ENCODE assay signal across 8 cellular contexts in genomic region chr18:74994502-74995403, GRCh38.
DNase-seq lines count a peak whose midpoint lies in the region; ATAC-seq and TF ChIP-seq lines count a peak whose summit lies in the region.

No MANE protein-coding gene starts in this region.

- dilution Hi-C loops in mammary epithelial cell (cut with HindIII; ENCODE audit: low sequenced_read_pairs), result no loop called here

- H4K20me1 ChIP-seq in mammary epithelial cell (ENCODE audit: insufficient read depth, low read length), result no peaks in the 10 kb centered on the region

- in situ Hi-C loops in mammary epithelial cell (cut with MboI; ENCODE audit: low sequenced_read_pairs in 2 of 2), result no loop called here

- no TSS peak for BruUV-seq in mammary epithelial cell (replicated peaks; lab: Mats Ljungman, UMichigan)

- TF ChIP-seq CTCF in NB4 (IDR thresholded peaks at IDR 0.05; ENCODE audit: low read depth, low read length) (no peak), mammary epithelial cell (conservative IDR thresholded peaks at IDR 0.05 in 1 of 2, IDR thresholded peaks at IDR 0.05 in 1 of 2; ENCODE audit: extremely low read depth in 1 of 2, insufficient read depth in 1 of 2, low read depth in 1 of 2, low read length in 2 of 2) (no peak)

- H3K27me3 ChIP-seq in mammary epithelial cell (ENCODE audit: insufficient read depth, low read length), result no peaks in the 10 kb centered on the region

- no peak overlapping the region for H3K9ac ChIP-seq in mammary epithelial cell (ENCODE audit: insufficient read depth, low read length)

- H3K9me3 ChIP-seq in mammary epithelial cell (replicated peaks; ENCODE audit: insufficient read depth, low read length), result no peaks in the 10 kb centered on the region

- H3K27ac ChIP-seq in mammary epithelial cell (ENCODE audit: insufficient read depth, low read depth, low read length), result no peak overlapping the region

- peak; percentile 87 for ATAC-seq in HG02571 (IDR thresholded peaks at IDR 0.05; ENCODE audit: unreplicated experiment)
- peak; percentile 67 for ATAC-seq in sciatic nerve

- TF ChIP-seq POLR2A in NB4 (IDR thresholded peaks at IDR 0.05; ENCODE audit: extremely low read depth, insufficient read length), result no peak

- H3K4me3 ChIP-seq in NB4 (ENCODE audit: low read depth, low read length), result peak overlapping the region; percentile 37
- H3K4me3 ChIP-seq in mammary epithelial cell (replicated peaks in 1 of 3; ENCODE audit: insufficient read depth in 1 of 3, low read depth in 2 of 3, low read length in 3 of 3), result no peak overlapping the region

- peak; percentile 6 to 24 for DNase-seq in activated CD4-positive, alpha-beta T cell treated with anti-CD3 and anti-CD28 coated beads, Interleukin-2, amount 50 U/mL, for 48 hours
- DNase-seq in activated CD4-positive, alpha-beta T cell treated with anti-CD3 and anti-CD28 coated beads for 48 hours, result no peak
- DNase-seq in NB4 (ENCODE audit: low read depth), result peak; percentile 79
- peak; percentile 6 for DNase-seq in mammary epithelial cell
- DNase-seq in sciatic nerve (ENCODE audit: low spot score), result no peak
- DNase-seq in stimulated activated naive CD4-positive, alpha-beta T cell (lab: John Stamatoyannopoulos, UW), result no peak
- no peak for DNase-seq in NCI-H146 (lab: John Stamatoyannopoulos, UW)

- H3K4me1 ChIP-seq in mammary epithelial cell (ENCODE audit: insufficient read depth, low read length), result peaks cover 18% of the 10 kb centered on the region

- H2AFZ ChIP-seq in mammary epithelial cell (ENCODE audit: low read depth, low read length), result peak overlapping the region; percentile 77

- CTCF ChIA-PET in mammary epithelial cell (lab: Charles Lee; ENCODE audit: low non-redundant PET), result no interaction called here

- peak overlapping the region; percentile 67 for H3K4me2 ChIP-seq in mammary epithelial cell (ENCODE audit: insufficient read depth, low read depth, low read length)

- H3K79me2 ChIP-seq in mammary epithelial cell (ENCODE audit: insufficient read depth, low read length), result no peaks in the 10 kb centered on the region

- no peaks in the 10 kb centered on the region for H3K36me3 ChIP-seq in mammary epithelial cell (ENCODE audit: insufficient read depth, low read length)

- 63% methylated on average over 18 of the region's 19 CpGs for whole genome bisulfite sequencing in mammary epithelial cell (ENCODE audit: low coverage, missing lambda C conversion rate)

- intact Hi-C loops in mammary epithelial cell (cut with micrococcal nuclease) (no loop called here), sciatic nerve (cut with DNase I) (no loop called here)

Comparison
In these comparisons a context has a peak if more than half of its experiments do, and no peak if none do; other contexts are left out.
1. DNase-seq: peak in activated CD4-positive, alpha-beta T cell treated with anti-CD3 and anti-CD28 coated beads, Interleukin-2, amount 50 U/mL, for 48 hours (2 of 2), NB4 (single experiment) and mammary epithelial cell (single experiment); none in activated CD4-positive, alpha-beta T cell treated with anti-CD3 and anti-CD28 coated beads for 48 hours (single experiment), sciatic nerve (single experiment), stimulated activated naive CD4-positive, alpha-beta T cell (0 of 6) and NCI-H146 (single experiment).